2 cellular contexts compared by ENCODE assay signal in the genomic region with DNA sequence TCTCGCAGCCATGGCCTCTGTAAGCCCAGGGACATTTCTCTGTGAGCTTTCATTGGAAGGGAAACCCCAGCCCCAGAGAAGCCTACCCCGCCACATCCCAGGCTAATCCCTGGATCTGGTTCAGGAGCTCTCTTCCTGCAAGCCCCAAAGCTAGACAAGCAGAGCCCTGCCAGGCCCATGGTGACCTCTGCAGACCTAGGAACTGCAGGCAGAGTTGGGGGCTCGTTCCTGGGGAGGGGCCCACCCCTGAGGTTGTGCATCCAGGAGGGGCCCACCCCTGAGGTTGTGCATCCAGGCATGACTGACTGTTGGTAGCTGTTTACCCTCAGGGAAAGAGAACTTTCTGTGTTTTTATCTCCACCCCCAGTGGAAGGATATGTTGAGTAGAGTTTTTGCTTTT.
TF ChIP-seq lines count a peak whose summit lies in the region.

No MANE protein-coding gene starts in this region.

TF ChIP-seq in SK-N-SH treated with all-trans-retinoic acid at 6 μM for 48 hours, 23 proteins besides CTCF, POLR2A, EP300 and RAD21 (continued from another document):
- TF ChIP-seq ZFP30 (CRISPR knock-in tag; IDR thresholded peaks at IDR 0.05) (no peak), GLIS3 (CRISPR knock-in tag; IDR thresholded peaks at IDR 0.05) (no peak), CSRNP3 (CRISPR knock-in tag; IDR thresholded peaks at IDR 0.05) (no peak), SNAI2 (CRISPR knock-in tag; IDR thresholded peaks at IDR 0.05) (no peak)

TF ChIP-seq in HepG2, 621 proteins besides CTCF, POLR2A, EP300 and RAD21 (continued from another document):
- TF ChIP-seq, protein P1, sequence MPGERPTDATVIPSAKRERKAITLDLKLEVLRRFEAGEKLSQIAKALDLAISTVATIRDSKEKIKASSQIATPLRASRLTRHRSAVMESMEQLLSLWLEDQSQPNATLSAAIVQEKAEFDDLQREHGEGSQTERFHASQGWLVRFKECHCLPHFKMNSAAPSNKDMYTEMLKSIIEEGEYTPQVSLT (CRISPR knock-in tag; IDR thresholded peaks at IDR 0.05; ENCODE audit: borderline replicate concordance, low read depth): no peak
- TF ChIP-seq ZNF180 (CRISPR knock-in tag; IDR thresholded peaks at IDR 0.05; ENCODE audit: borderline replicate concordance, low read depth): no peak
